Comparison of ENCODE assay signal across 34 cellular contexts in genomic region chr11:46762248-46762647, GRCh38. TPM values are rescaled to one million over a fixed set of nuclear protein-coding genes. Genes with fewer than 3 reads are reported as not detected.
"Had no signal": no experiment of that assay in that cellular context is flagged by ENCODE, and none has a peak within 500 bp of the region (broad histone marks: within the 10 kb centered on the region; RNA-seq: fewer than 3 reads in every experiment).

No MANE protein-coding gene starts in this region.

- H3K4me3 Mint-ChIP-seq: activated B cell treated with CpG ODN at 0.5 μM for 24 hours; activated CD8-positive, alpha-beta T cell treated with anti-CD3 and anti-CD28 coated beads for 36 hours; activated naive CD8-positive, alpha-beta T cell; activated T-cell treated with anti-CD3 and anti-CD28 coated beads, Interleukin-2, amount 50 U/mL, for 4 hours; activated T-helper 17 cell treated with anti-CD3 and anti-CD28 coated beads, Interleukin-2, amount 50 U/mL, for 72 hours; brain; endodermal cell; T-cell; T-helper 1 cell treated with Interleukin-12 subunit alpha and Interleukin-12 subunit beta and Interleukin-4 antibody, amounts not matched to agents 30 μg/mL and 1 μg/mL, for 36 hours had no signal

- ATAC-seq: activated CD4-positive, CD25-positive, alpha-beta regulatory T cell treated with anti-CD3 and anti-CD28 coated beads, Interleukin-2, amount 50 U/mL, for 24 hours; activated CD8-positive, alpha-beta T cell treated with anti-CD3 and anti-CD28 coated beads for 36 hours; activated T-cell treated with anti-CD3 and anti-CD28 coated beads, Interleukin-2, amount 50 U/mL, for 4 hours; activated T-helper 17 cell treated with anti-CD3 and anti-CD28 coated beads, Interleukin-2, amount 50 U/mL, for 72 hours; foreskin keratinocyte; gastroesophageal sphincter; heart right ventricle; T-cell had no signal

- H3K4me3 ChIP-seq: ascending aorta, breast epithelium, cardiac muscle cell, colonic mucosa, esophagus muscularis mucosa, gastroesophageal sphincter, heart right ventricle had no signal

- H3K27ac ChIP-seq: ascending aorta, breast epithelium, cardiac muscle cell, colonic mucosa, esophagus muscularis mucosa, foreskin keratinocyte, gastroesophageal sphincter, heart right ventricle, WERI-Rb-1 had no signal

- H3K9me3 ChIP-seq: ascending aorta, breast epithelium, colonic mucosa, esophagus muscularis mucosa, gastroesophageal sphincter, heart right ventricle had no signal

- H3K27me3 ChIP-seq: ascending aorta, breast epithelium, cardiac muscle cell, colonic mucosa, esophagus muscularis mucosa, foreskin keratinocyte, gastroesophageal sphincter, heart right ventricle had no signal

- H3K4me1 Mint-ChIP-seq: activated B cell treated with CpG ODN at 0.5 μM for 24 hours; activated T-helper 17 cell treated with anti-CD3 and anti-CD28 coated beads, Interleukin-2, amount 50 U/mL, for 72 hours; brain; endodermal cell; T-cell had no signal

- H3K9me3 Mint-ChIP-seq: activated B cell treated with CpG ODN at 0.5 μM for 24 hours; activated CD8-positive, alpha-beta T cell treated with anti-CD3 and anti-CD28 coated beads for 36 hours; activated T-cell treated with anti-CD3 and anti-CD28 coated beads, Interleukin-2, amount 50 U/mL, for 4 hours; activated T-helper 17 cell treated with anti-CD3 and anti-CD28 coated beads, Interleukin-2, amount 50 U/mL, for 72 hours; brain; endodermal cell; T-cell; T-helper 1 cell treated with Interleukin-12 subunit alpha and Interleukin-12 subunit beta and Interleukin-4 antibody, amounts not matched to agents 30 μg/mL and 1 μg/mL, for 36 hours had no signal

- DNase-seq: activated B cell treated with CpG ODN at 0.5 μM for 24 hours; activated CD4-positive, alpha-beta T cell treated with anti-CD3 and anti-CD28 coated beads for 48 hours; activated CD4-positive, alpha-beta T cell treated with anti-CD3 and anti-CD28 coated beads, Interleukin-2, amount 50 U/mL, for 1 hour; activated CD4-positive, alpha-beta T cell treated with anti-CD3 and anti-CD28 coated beads, Interleukin-2, amount 50 U/mL, for 48 hours; activated CD8-positive, alpha-beta memory T cell treated with anti-CD3 and anti-CD28 coated beads for 24 hours; activated CD8-positive, alpha-beta T cell treated with anti-CD3 and anti-CD28 coated beads for 36 hours; activated effector memory CD4-positive, alpha-beta T cell treated with Interleukin-2 at 50 U/mL for 16 hours; activated gamma-delta T cell treated with Interleukin-2 at 50 U/mL for 16 hours; activated naive CD4-positive, alpha-beta T cell treated with anti-CD3 and anti-CD28 coated beads, Interleukin-2, amount 50 U/mL, for 16 hours; activated naive CD4-positive, alpha-beta T cell treated with Interleukin-2 at 50 U/mL for 16 hours; activated T-cell treated with anti-CD3 and anti-CD28 coated beads, Interleukin-2, amount 50 U/mL, for 4 hours; central memory CD4-positive, alpha-beta T cell; colonic mucosa; effector memory CD4-positive, alpha-beta T cell; endodermal cell; erythroblast; foreskin keratinocyte; heart right ventricle; SW 1271; T-cell; T-helper 9 cell; WERI-Rb-1 had no signal

- H3K4me1 ChIP-seq: ascending aorta, breast epithelium, colonic mucosa, esophagus muscularis mucosa, gastroesophageal sphincter, heart right ventricle had no signal

- H3K27me3 Mint-ChIP-seq: activated B cell treated with CpG ODN at 0.5 μM for 24 hours; activated CD8-positive, alpha-beta T cell treated with anti-CD3 and anti-CD28 coated beads for 36 hours; activated naive CD8-positive, alpha-beta T cell; activated T-helper 17 cell treated with anti-CD3 and anti-CD28 coated beads, Interleukin-2, amount 50 U/mL, for 72 hours; brain; T-cell had no signal

- H3K27ac Mint-ChIP-seq: activated B cell treated with CpG ODN at 0.5 μM for 24 hours; activated CD8-positive, alpha-beta T cell treated with anti-CD3 and anti-CD28 coated beads for 36 hours; activated naive CD8-positive, alpha-beta T cell; activated T-helper 17 cell treated with anti-CD3 and anti-CD28 coated beads, Interleukin-2, amount 50 U/mL, for 72 hours; endodermal cell; T-cell; T-helper 1 cell treated with Interleukin-12 subunit alpha and Interleukin-12 subunit beta and Interleukin-4 antibody, amounts not matched to agents 30 μg/mL and 1 μg/mL, for 36 hours had no signal

RNA-seq across cellular contexts. Expression of gene F2, which starts 43.2 kb away (rescaled TPM):
- total RNA-seq: activated B cell treated with CpG ODN at 0.5 μM for 24 hours; activated CD8-positive, alpha-beta T cell treated with anti-CD3 and anti-CD28 coated beads for 36 hours; activated T-helper 17 cell treated with anti-CD3 and anti-CD28 coated beads, Interleukin-2, amount 50 U/mL, for 72 hours; breast epithelium; cardiac muscle cell; dermis microvascular lymphatic vessel endothelial cell; foreskin keratinocyte; glomerular endothelial cell had no signal
- polyA plus RNA-seq: foreskin keratinocyte had no signal
